In genomic region chr5:36079200-36079761, GRCh38 we compare ENCODE assay signal across 8 cellular contexts. TPM values are rescaled to one million over a fixed set of nuclear protein-coding genes. Genes with fewer than 3 reads are reported as not detected.
DNase-seq lines count a peak whose midpoint lies in the region; ATAC-seq, FAIRE-seq and TF ChIP-seq lines count a peak whose summit lies in the region.

No MANE protein-coding gene starts in this region.

- peak; percentile 63 to 80 (median 70) for TF ChIP-seq CTCF in GM12878 (IDR thresholded peaks at IDR 0.05 in 2 of 3, conservative IDR thresholded peaks at IDR 0.05 in 1 of 3; ENCODE audit: control insufficient read depth in 2 of 3, extremely low read depth in 1 of 3, insufficient read depth in 1 of 3, low read depth in 3 of 3, low read length in 3 of 3)

- H3K4me2 ChIP-seq in GM12878 (ENCODE audit: control insufficient read depth, insufficient read depth): no peak overlapping the region

- POLR2A ChIA-PET in GM12878 (lab: Charles Lee): interaction anchor here (0.5 to 1.1 kb wide), 3 partner anchors 11 to 77 kb away, joined by 3 read pairs; no protein-coding TSS in a partner anchor

- FAIRE-seq in GM12878 (lab: Jason Lieb, UNC): peak; percentile 83

- no peaks in the 10 kb centered on the region for H3K27me3 ChIP-seq in GM12878 (replicated peaks in 1 of 2; ENCODE audit: control insufficient read depth in 2 of 2, insufficient read depth in 2 of 2, low read length in 1 of 2)

- no peaks in the 10 kb centered on the region for H3K36me3 ChIP-seq in GM12878 (ENCODE audit: control insufficient read depth in 2 of 2, insufficient read depth in 2 of 2, low read length in 1 of 2)

- CTCF ChIA-PET in GM12878 (lab: Yijun Ruan, JAX): interaction anchor here (0.6 to 7.2 kb wide), 68 partner anchors 9 to 620 kb away, joined by 3 to 83 read pairs (median 4); partner anchors contain the start of genes LMBRD2, NADK2, RANBP3L and SKP2

- SMC1A ChIA-PET in GM12878 (lab: Charles Lee; ENCODE audit: uncharacterized antibody, unreplicated experiment): interaction anchor here (0.6 to 2.6 kb wide), 28 partner anchors 10 to 555 kb away, joined by 3 to 24 read pairs (median 4); partner anchors contain the start of genes LMBRD2 and NADK2

- H4K20me1 ChIP-seq in GM12878 (ENCODE audit: control insufficient read depth, insufficient read depth): no peaks in the 10 kb centered on the region

- RAD21 ChIA-PET in GM12878 (lab: Charles Lee; ENCODE audit: unreplicated experiment): interaction anchor here (0.6 to 2.4 kb wide), 21 partner anchors 10 to 613 kb away, joined by 3 to 18 read pairs (median 4); partner anchors contain the start of genes LMBRD2, NADK2 and SKP2

- no peak overlapping the region for H3K9ac ChIP-seq in GM12878 (ENCODE audit: control insufficient read depth, insufficient read depth, low read length)

- ATAC-seq in Right ventricle myocardium superior (ENCODE audit: poor library complexity) (peak; percentile 39), Right ventricle myocardium inferior (no peak), GM21528 (IDR thresholded peaks at IDR 0.05; ENCODE audit: low FRiP score, unreplicated experiment) (peak; percentile 93), GM12878 (peak; percentile 99)

- no peak for TF ChIP-seq POLR2A in GM12878 (IDR thresholded peaks at IDR 0.05; ENCODE audit: low read depth, low read length)

- BruUV-seq in GM12878 (replicated peaks; lab: Mats Ljungman, UMichigan): no TSS peak

- TF ChIP-seq EP300 in GM12878 (IDR thresholded peaks at IDR 0.05; ENCODE audit: borderline replicate concordance in 1 of 2, control insufficient read depth in 1 of 2, low read depth in 2 of 2, low read length in 2 of 2): no peak

- TF ChIP-seq RAD21 in GM12878 (IDR thresholded peaks at IDR 0.05; ENCODE audit: insufficient read depth, low read depth, low read length): peak; percentile 64

- DNase-seq in Right ventricle myocardium superior (no peak), Right ventricle myocardium inferior (ENCODE audit: missing footprints) (no peak), HPDE6-E6E7 (ENCODE audit: extremely low spot score) (peak; percentile 70), NCI-H69 (lab: John Stamatoyannopoulos, UW) (peak; percentile 75), GM12878 (ENCODE audit: low read depth, low spot score) (peak; percentile 11), inferior parietal cortex (ENCODE audit: extremely low spot score) (peak; percentile 72), stromal cell of bone marrow (ENCODE audit: low read depth) (peak; percentile 17)

- peak overlapping the region; percentile 59 for H2AFZ ChIP-seq in GM12878 (ENCODE audit: control insufficient read depth, low read depth, low read length)

- no peaks in the 10 kb centered on the region for H3K79me2 ChIP-seq in GM12878 (ENCODE audit: control insufficient read depth, insufficient read depth, low read length)

- no peaks in the 10 kb centered on the region for H3K4me1 ChIP-seq in GM12878 (ENCODE audit: control insufficient read depth, insufficient read depth, low read length)

- WGBS in GM12878 (ENCODE audit: insufficient coverage, insufficient replicate concordance, low lambda C conversion rate, missing lambda C conversion rate): 35% methylated on average over 10 of the region's 10 CpGs

- in situ Hi-C loops in GM12878 (cut with MboI): loop anchor here (10.0 kb wide), 2 partner anchors 226 to 426 kb away; partner anchors contain the start of gene RANBP3L

- H3K4me3 ChIP-seq in GM12878: no peak overlapping the region

- no peaks in the 10 kb centered on the region for H3K9me3 ChIP-seq in GM12878 (replicated peaks; ENCODE audit: control insufficient read depth, insufficient read depth, low read length)

- intact Hi-C loops in Right ventricle myocardium superior (cut with DNase I) (no loop called here), Right ventricle myocardium inferior (cut with DNase I) (no loop called here), GM12878 (cut with micrococcal nuclease; ENCODE audit: unreplicated experiment) (loop anchor here (1.0 to 5.0 kb wide), 4 partner anchors 100 to 428 kb away; no protein-coding TSS in a partner anchor)

- no peak overlapping the region for H3K27ac ChIP-seq in GM12878 (ENCODE audit: control insufficient read depth, insufficient read depth)

TF ChIP-seq in GM12878, 131 proteins besides CTCF, POLR2A, EP300 and RAD21:
- peak; percentile 41; the same call in 1 of the 2 replicates for TF ChIP-seq SMC3 (IDR thresholded peaks at IDR 0.05; ENCODE audit: borderline replicate concordance, low read length)
- no peak for TF ChIP-seq MLLT1 (IDR thresholded peaks at IDR 0.05)
- no peak for TF ChIP-seq NR2C2 (IDR thresholded peaks at IDR 0.05; ENCODE audit: borderline replicate concordance, control insufficient read depth, insufficient read length, low read depth)

RNA-seq across cellular contexts. Expression of gene UGT3A2, which starts 12.6 kb away (rescaled TPM):
- total RNA-seq in Right ventricle myocardium superior (not detected), Right ventricle myocardium inferior (not detected), GM12878 (2014; rRNA removed) (not detected in 2 replicates), GM12878 (2014; rRNA removed; fragmentation: Illumina TruSeq; extraction: Trizol) (0.09 TPM in 1 of 2 replicates, not detected in the other), GM12878 (2021) (0.24 TPM in 1 of 2 replicates, not detected in the other)
- total RNA-seq in GM12878 (2013; cell fraction: nucleolus; rRNA removed): not detected in 2 replicates
- not detected for polyA plus RNA-seq in GM12878 (2011; ENCODE audit: low read depth)
- polyA plus RNA-seq in GM12878 (2011; rRNA removed) (not detected in 2 replicates), GM12878 (2014; fragmentation: Illumina TruSeq; extraction: Trizol) (0.50 TPM in 1 of 2 replicates, not detected in the other), GM12878 (2014; fragmentation: Nextera tagmentation; extraction: Ambion mirVana) (under 1 TPM in 1 of 2 experiments, not detected in 1; 0.02 TPM), GM12878 (2014; rRNA removed) (0.11 TPM in 1 of 2 replicates, not detected in the other), GM12878 (2016; fragmentation: Nextera tagmentation; extraction: Ambion mirVana) (not detected)
- polyA plus RNA-seq in GM12878 (2011; cell fraction: cytosol; rRNA removed): 0.03 TPM in 1 of 2 replicates, not detected in the other
- 0.06 TPM in 1 of 2 replicates, not detected in the other for polyA plus RNA-seq in GM12878 (2011; cell fraction: nucleus; rRNA removed)
- 0.04 TPM in 1 of 2 replicates, not detected in the other for polyA plus RNA-seq in GM12878 (2012)
- polyA minus RNA-seq in GM12878 (2011; rRNA and poly(A)+ RNA removed): 0.21 and 0.37 TPM in 2 replicates
- not detected in 2 replicates for polyA minus RNA-seq in GM12878 (2011; cell fraction: cytosol; rRNA and poly(A)+ RNA removed)
- not detected in 2 replicates for polyA minus RNA-seq in GM12878 (2011; cell fraction: nucleus; rRNA and poly(A)+ RNA removed)

Comparison
In these comparisons a context has a peak if more than half of its experiments do, and no peak if none do; other contexts are left out.
1. DNase-seq: peak in HPDE6-E6E7 (single experiment), NCI-H69 (single experiment), GM12878 (single experiment), inferior parietal cortex (single experiment) and stromal cell of bone marrow (single experiment); none in Right ventricle myocardium superior (single experiment) and Right ventricle myocardium inferior (single experiment).